8 cellular contexts compared by ENCODE assay signal in the genomic region with DNA sequence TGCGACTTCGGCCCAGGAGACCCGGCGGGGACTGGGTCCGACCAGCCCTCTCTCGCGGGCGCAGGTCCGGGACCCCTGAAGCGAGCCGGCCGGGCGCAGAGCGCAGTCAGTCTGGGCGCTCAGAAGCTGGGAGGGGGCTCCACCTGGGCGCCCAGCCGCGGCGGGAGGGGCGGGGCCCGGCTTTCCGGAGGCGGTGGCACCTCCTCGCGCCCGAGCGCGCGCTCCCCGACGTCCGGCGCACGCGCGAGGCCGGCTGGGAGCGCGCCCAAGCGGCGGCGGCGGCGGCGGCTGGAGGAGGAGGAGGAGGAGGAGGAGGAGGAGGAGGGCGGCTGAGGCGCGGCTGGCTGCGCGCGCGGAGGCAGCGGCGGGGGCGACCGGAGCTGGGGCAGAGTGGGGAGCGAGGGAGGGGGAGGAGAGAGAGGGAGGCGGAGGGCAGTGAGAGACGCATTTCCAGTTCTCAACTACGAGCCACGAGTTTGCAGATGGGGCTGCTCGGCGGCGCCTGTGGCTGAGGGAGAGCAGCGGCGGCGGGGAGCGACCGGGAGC. TPM values are rescaled to one million over a fixed set of nuclear protein-coding genes. Genes with fewer than 3 reads are reported as not detected.
DNase-seq lines count a peak whose midpoint lies in the region; ATAC-seq, FAIRE-seq and TF ChIP-seq lines count a peak whose summit lies in the region.

A gene with protein sequence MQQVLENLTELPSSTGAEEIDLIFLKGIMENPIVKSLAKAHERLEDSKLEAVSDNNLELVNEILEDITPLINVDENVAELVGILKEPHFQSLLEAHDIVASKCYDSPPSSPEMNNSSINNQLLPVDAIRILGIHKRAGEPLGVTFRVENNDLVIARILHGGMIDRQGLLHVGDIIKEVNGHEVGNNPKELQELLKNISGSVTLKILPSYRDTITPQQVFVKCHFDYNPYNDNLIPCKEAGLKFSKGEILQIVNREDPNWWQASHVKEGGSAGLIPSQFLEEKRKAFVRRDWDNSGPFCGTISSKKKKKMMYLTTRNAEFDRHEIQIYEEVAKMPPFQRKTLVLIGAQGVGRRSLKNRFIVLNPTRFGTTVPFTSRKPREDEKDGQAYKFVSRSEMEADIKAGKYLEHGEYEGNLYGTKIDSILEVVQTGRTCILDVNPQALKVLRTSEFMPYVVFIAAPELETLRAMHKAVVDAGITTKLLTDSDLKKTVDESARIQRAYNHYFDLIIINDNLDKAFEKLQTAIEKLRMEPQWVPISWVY (plus strand): TSS at position 445 of the 546 bp plus-strand sequence. CDS start 50,216 bp downstream, outside the sequence.

- FAIRE-seq in HepG2 (lab: Jason Lieb, UNC) = no peak

- H3K27ac Mint-ChIP-seq in activated CD4-positive, alpha-beta T cell treated with anti-CD3 and anti-CD28 coated beads, Interleukin-2, amount 10 ng/mL, durations not matched to agents 24 days and 14 days = peak within 1 kb of the TSS; percentile 89
- H3K27ac Mint-ChIP-seq in dendritic cell treated with granulocyte-macrophage colony-stimulating factor and Interleukin-4, amounts not matched to agents 40 ng/mL and 50 ng/mL, for 4 days = peak within 1 kb of the TSS; percentile 37

- no peak for TF ChIP-seq CTCF in HepG2 (CRISPR knock-in tag; IDR thresholded peaks at IDR 0.05)

- peaks cover 47% of the 10 kb centered on the region for H3K27me3 Mint-ChIP-seq in activated CD4-positive, alpha-beta T cell treated with anti-CD3 and anti-CD28 coated beads, Interleukin-2, amount 10 ng/mL, durations not matched to agents 24 days and 14 days
- peaks cover 51% of the 10 kb centered on the region for H3K27me3 Mint-ChIP-seq in dendritic cell treated with granulocyte-macrophage colony-stimulating factor and Interleukin-4, amounts not matched to agents 40 ng/mL and 50 ng/mL, for 4 days

- under 1% methylated on average over 24 of the region's 69 CpGs for WGBS in HepG2 (ENCODE audit: low lambda C conversion rate)

- CTCF ChIA-PET in HepG2 (lab: Yijun Ruan, JAX; ENCODE audit: low intra/inter-chr PET ratio, low total read pairs) = interaction anchor here (2.0 kb wide), 1 partner anchor 93 kb away, joined by 4 read pairs; no protein-coding TSS in a partner anchor

- H3K79me2 ChIP-seq in ACC112 (ENCODE audit: control insufficient read depth, insufficient read depth, low read length, unreplicated experiment) (peaks cover 35% of the 10 kb centered on the region), HepG2 (ENCODE audit: insufficient read depth, low read length) (peaks cover 25% of the 10 kb centered on the region)

- peaks cover 3% of the 10 kb centered on the region for H3K36me3 Mint-ChIP-seq in activated CD4-positive, alpha-beta T cell treated with anti-CD3 and anti-CD28 coated beads, Interleukin-2, amount 10 ng/mL, durations not matched to agents 24 days and 14 days (ENCODE audit: low read depth)
- no peaks in the 10 kb centered on the region for H3K36me3 Mint-ChIP-seq in dendritic cell treated with granulocyte-macrophage colony-stimulating factor and Interleukin-4, amounts not matched to agents 40 ng/mL and 50 ng/mL, for 4 days (ENCODE audit: low read depth)

- in situ Hi-C loops in HepG2 (cut with HindIII; ENCODE audit: extremely low pct_ligation_motif_present, low pct_unique_long_range_greater_than_20kb) = no loop called here

- POLR2A ChIA-PET in HepG2 (lab: Yijun Ruan, JAX) = no interaction called here

- intact Hi-C loops in activated CD4-positive, alpha-beta T cell treated with anti-CD3 and anti-CD28 coated beads, Interleukin-2, amount 10 ng/mL, durations not matched to agents 24 days and 14 days (cut with micrococcal nuclease) = loop anchor here (1.0 to 10.0 kb wide), 8 partner anchors 24 to 1042 kb away; a partner anchor contains a TSS
- intact Hi-C loops in dendritic cell treated with granulocyte-macrophage colony-stimulating factor and Interleukin-4, amounts not matched to agents 40 ng/mL and 50 ng/mL, for 4 days (cut with micrococcal nuclease) = no loop called here
- intact Hi-C loops in HepG2 (cut with micrococcal nuclease; ENCODE audit: unreplicated experiment) = no loop called here

- peak within 1 kb of the TSS; percentile 86 for H3K4me2 ChIP-seq in HepG2 (ENCODE audit: low read depth, low read length)

- no peaks in the 10 kb centered on the region; the same call in 1 of the 2 replicates for H4K20me1 ChIP-seq in HepG2 (ENCODE audit: insufficient read depth, low read length)

- H3K4me1 ChIP-seq in ACC112 (ENCODE audit: control insufficient read depth, insufficient read depth, low read length, unreplicated experiment) (peaks cover 26% of the 10 kb centered on the region), HepG2 (ENCODE audit: insufficient read depth, low read length) (peaks cover 29% of the 10 kb centered on the region)

- DNase-seq in NCI-H2227 (lab: John Stamatoyannopoulos, UW; ENCODE audit: unreplicated experiment) (peak; percentile 60), HepG2 (ENCODE audit: low spot score) (peak; percentile 29)
- DNase-seq in activated CD4-positive, alpha-beta T cell treated with anti-CD3 and anti-CD28 coated beads, Interleukin-2, amount 10 ng/mL, durations not matched to agents 24 days and 14 days = peak; percentile 94
- DNase-seq in stimulated activated CD4-positive, alpha-beta T cell treated with anti-CD3 and anti-CD28 coated beads, Interleukin-4, amount 100 ng/mL, for 1 hour = peak; percentile 76

- TF ChIP-seq EP300 in HepG2 (IDR thresholded peaks at IDR 0.05; ENCODE audit: low read depth in 2 of 2, low read length in 2 of 2) (no peak), HepG2 (CRISPR knock-in tag; IDR thresholded peaks at IDR 0.05; ENCODE audit: borderline replicate concordance) (no peak)

- H3K4me3 ChIP-seq in ACC112 (ENCODE audit: low read depth, low read length) (peak within 1 kb of the TSS; percentile 91), HepG2 (replicated peaks in 1 of 3; ENCODE audit: insufficient read depth in 1 of 3, low read depth in 2 of 3, low read length in 3 of 3) (peak within 1 kb of the TSS; percentile 66 to 85 (median 78))

- H3K9ac ChIP-seq in HepG2 (ENCODE audit: insufficient read depth, low read depth, low read length) = peak within 1 kb of the TSS; percentile 72

- peak within 1 kb of the TSS; percentile 97 for H2AFZ ChIP-seq in ACC112 (ENCODE audit: low read length, unreplicated experiment)
- peak within 1 kb of the TSS; percentile 49 for H2AFZ ChIP-seq in HepG2 (ENCODE audit: low read length)

- no peaks in the 10 kb centered on the region for H3K9me3 Mint-ChIP-seq in activated CD4-positive, alpha-beta T cell treated with anti-CD3 and anti-CD28 coated beads, Interleukin-2, amount 10 ng/mL, durations not matched to agents 24 days and 14 days
- H3K9me3 Mint-ChIP-seq in dendritic cell treated with granulocyte-macrophage colony-stimulating factor and Interleukin-4, amounts not matched to agents 40 ng/mL and 50 ng/mL, for 4 days = no peaks in the 10 kb centered on the region

- no peak for TF ChIP-seq POLR2A in HepG2 (IDR thresholded peaks at IDR 0.05; ENCODE audit: insufficient read depth in 1 of 2, low read depth in 2 of 2, low read length in 2 of 2)

- H3K4me1 Mint-ChIP-seq in activated CD4-positive, alpha-beta T cell treated with anti-CD3 and anti-CD28 coated beads, Interleukin-2, amount 10 ng/mL, durations not matched to agents 24 days and 14 days = peaks cover 32% of the 10 kb centered on the region
- peaks cover 15% of the 10 kb centered on the region for H3K4me1 Mint-ChIP-seq in dendritic cell treated with granulocyte-macrophage colony-stimulating factor and Interleukin-4, amounts not matched to agents 40 ng/mL and 50 ng/mL, for 4 days (ENCODE audit: low read depth)

- H3K9me3 ChIP-seq in HepG2 (ENCODE audit: low read length) = no peaks in the 10 kb centered on the region

- ATAC-seq in GM18858 (IDR thresholded peaks at IDR 0.05; ENCODE audit: unreplicated experiment) (peak; percentile 17), HG03095 (IDR thresholded peaks at IDR 0.05; ENCODE audit: unreplicated experiment) (peak; percentile 46), HepG2 (peak; percentile 68)

- TF ChIP-seq RAD21 in HepG2 (CRISPR knock-in tag; IDR thresholded peaks at IDR 0.05) = no peak

- H3K27me3 ChIP-seq in ACC112 (ENCODE audit: insufficient read depth, low read length) (peaks cover 32% of the 10 kb centered on the region), HepG2 (ENCODE audit: control insufficient read depth in 1 of 2, insufficient read depth in 2 of 2, low read length in 2 of 2) (peaks cover 0 to 29% of the 10 kb centered on the region in 2 experiments; a peak in 4 of 5 replicates)

- no peaks in the 10 kb centered on the region for H3K36me3 ChIP-seq in ACC112 (ENCODE audit: insufficient read depth, low read length)
- no peaks in the 10 kb centered on the region for H3K36me3 ChIP-seq in HepG2 (replicated peaks in 1 of 2; ENCODE audit: control insufficient read depth in 1 of 2, insufficient read depth in 2 of 2, low read length in 2 of 2)

- H3K4me3 Mint-ChIP-seq in activated CD4-positive, alpha-beta T cell treated with anti-CD3 and anti-CD28 coated beads, Interleukin-2, amount 10 ng/mL, durations not matched to agents 24 days and 14 days = peak within 1 kb of the TSS; percentile 99
- peak within 1 kb of the TSS; percentile 78 for H3K4me3 Mint-ChIP-seq in dendritic cell treated with granulocyte-macrophage colony-stimulating factor and Interleukin-4, amounts not matched to agents 40 ng/mL and 50 ng/mL, for 4 days

- peak within 1 kb of the TSS; percentile 16; the same call in 1 of the 2 replicates for H3K27ac ChIP-seq in ACC112 (ENCODE audit: low read depth, low read length)
- peak within 1 kb of the TSS; percentile 36 for H3K27ac ChIP-seq in HepG2 (ENCODE audit: extremely low read length, insufficient read depth, low read length)

- no TSS peak for BruUV-seq in HepG2 (replicated peaks; lab: Mats Ljungman, UMichigan)

RNA-seq across cellular contexts. Expression of the gene that starts here (rescaled TPM):
- total RNA-seq in activated CD4-positive, alpha-beta T cell treated with anti-CD3 and anti-CD28 coated beads, Interleukin-2, amount 10 ng/mL, durations not matched to agents 24 days and 14 days = 38.5 and 39.5 TPM in 2 replicates
- 14.4 and 21.9 TPM in 2 replicates for total RNA-seq in HepG2 (2016; rRNA removed; fragmentation: Illumina TruSeq; extraction: Trizol)
- total RNA-seq in HepG2 (2016; cell fraction: cytosol; rRNA removed; fragmentation: Illumina TruSeq; extraction: Trizol; ENCODE audit: low read depth) = 254 and 408 TPM in 2 replicates
- total RNA-seq in HepG2 (2016; cell fraction: insoluble cytoplasmic fraction; rRNA removed; fragmentation: Illumina TruSeq; extraction: Trizol) = 14.7 and 21.6 TPM in 2 replicates
- total RNA-seq in HepG2 (2016; cell fraction: membrane; rRNA removed; fragmentation: Illumina TruSeq; extraction: Trizol) = 101 and 161 TPM in 2 replicates
- total RNA-seq in HepG2 (2016; cell fraction: nucleus; rRNA removed; fragmentation: Illumina TruSeq; extraction: Trizol) = 10.5 and 11.6 TPM in 2 replicates
- polyA plus RNA-seq in HepG2 (2011; rRNA removed) = 2.0 and 3.1 TPM in 2 replicates
- 1.0 and 1.7 TPM in 2 replicates for polyA plus RNA-seq in HepG2 (2011; cell fraction: cytosol; rRNA removed)
- 0.88 and 2.2 TPM in 2 replicates for polyA plus RNA-seq in HepG2 (2011; cell fraction: nucleus; rRNA removed)
- 5.1 and 8.6 TPM in 2 replicates for polyA plus RNA-seq in HepG2 (2012)
- polyA plus RNA-seq in HepG2 (2016; cell fraction: cytosol; fragmentation: Illumina TruSeq; extraction: Trizol; ENCODE audit: low read depth) = 2.7 and 2.9 TPM in 2 replicates
- 14.0 and 14.9 TPM in 2 replicates for polyA plus RNA-seq in HepG2 (2016; cell fraction: insoluble cytoplasmic fraction; fragmentation: Illumina TruSeq; extraction: Trizol; ENCODE audit: low read depth)
- 5.3 and 6.1 TPM in 2 replicates for polyA plus RNA-seq in HepG2 (2016; cell fraction: membrane; fragmentation: Illumina TruSeq; extraction: Trizol; ENCODE audit: low read depth)
- polyA plus RNA-seq in HepG2 (2016; cell fraction: nucleus; fragmentation: Illumina TruSeq; extraction: Trizol; ENCODE audit: insufficient read depth, low read depth) = 8.9 and 9.2 TPM in 2 replicates
- 2.7 and 9.0 TPM in 2 replicates for polyA minus RNA-seq in HepG2 (2011; rRNA and poly(A)+ RNA removed; ENCODE audit: low replicate concordance)
- 12.9 and 13.1 TPM in 2 replicates for polyA minus RNA-seq in HepG2 (2011; cell fraction: cytosol; rRNA and poly(A)+ RNA removed)
- 11.3 and 12.9 TPM in 2 replicates for polyA minus RNA-seq in HepG2 (2011; cell fraction: nucleus; rRNA and poly(A)+ RNA removed)

Comparison
In these comparisons a context has a peak if more than half of its experiments do, and no peak if none do; other contexts are left out.
1. Peak in every context shown above with its lines: DNase-seq, ATAC-seq, H3K4me3 ChIP-seq and H3K27ac ChIP-seq.
2. ATAC-seq: peak in every context shown above with its lines; median percentile 68 in HepG2; 46 in HG03095; 17 in GM18858.
3. DNase-seq: peak in every context shown above with its lines; median percentile 94 in activated CD4-positive, alpha-beta T cell treated with anti-CD3 and anti-CD28 coated beads, Interleukin-2, amount 10 ng/mL, durations not matched to agents 24 days and 14 days; 76 in stimulated activated CD4-positive, alpha-beta T cell treated with anti-CD3 and anti-CD28 coated beads, Interleukin-4, amount 100 ng/mL, for 1 hour; 60 in NCI-H2227; 29 in HepG2.